In genomic region chr2:208254118-208254870, GRCh38 we compare ENCODE assay signal across 8 cellular contexts. TPM values are rescaled to one million over a fixed set of nuclear protein-coding genes. Genes with fewer than 3 reads are reported as not detected.
DNase-seq lines count a peak whose midpoint lies in the region; ATAC-seq and TF ChIP-seq lines count a peak whose summit lies in the region.

No MANE protein-coding gene starts in this region.

- H3K27ac ChIP-seq in SK-N-MC (peak overlapping the region; percentile 59; the same call in 1 of the 2 replicates), trophoblast cell (ENCODE audit: low read depth, low read length) (peak overlapping the region; percentile 54), tibial nerve (peak overlapping the region; percentile 47 to 85 (median 77))

- TF ChIP-seq POLR2A in tibial nerve (IDR thresholded peaks at IDR 0.05), result no peak

- H3K9ac ChIP-seq in SK-N-MC (ENCODE audit: insufficient read length) (peak overlapping the region; percentile 79), trophoblast cell (ENCODE audit: low read length) (peak overlapping the region; percentile 94)

- H3K4me2 ChIP-seq in trophoblast cell (ENCODE audit: low read length), result peak overlapping the region; percentile 60

- DNase-seq in GM03348 (ENCODE audit: low spot score) (peak; percentile 89), H7 (peak; percentile 95), LNCaP clone FGC (ENCODE audit: low read depth) (no peak), SK-N-MC (ENCODE audit: low read depth, low spot score) (no peak), Right ventricle myocardium superior (peak; percentile 91), trophoblast cell (peak; percentile 71 to 83), tibial nerve (ENCODE audit: low spot score in 2 of 2) (peak; percentile 56 to 71)
- peak; percentile 87 for DNase-seq in activated naive CD8-positive, alpha-beta T cell treated with anti-CD3 and anti-CD28 coated beads for 36 hours

- H3K4me3 Mint-ChIP-seq in activated naive CD8-positive, alpha-beta T cell treated with anti-CD3 and anti-CD28 coated beads for 36 hours, result peak overlapping the region; percentile 95

- H3K9me3 Mint-ChIP-seq in activated naive CD8-positive, alpha-beta T cell treated with anti-CD3 and anti-CD28 coated beads for 36 hours, result no peaks in the 10 kb centered on the region

- no peak overlapping the region for H2BK12ac ChIP-seq in trophoblast cell (ENCODE audit: low read length)

- H3K27me3 Mint-ChIP-seq in activated naive CD8-positive, alpha-beta T cell treated with anti-CD3 and anti-CD28 coated beads for 36 hours, result no peaks in the 10 kb centered on the region

- ATAC-seq in Right ventricle myocardium superior (ENCODE audit: poor library complexity), result peak; percentile 88

- H3K27me3 ChIP-seq in H7 (ENCODE audit: control insufficient read depth, insufficient read depth, low read length) (no peaks in the 10 kb centered on the region), trophoblast cell (ENCODE audit: insufficient read depth, low read length) (no peaks in the 10 kb centered on the region), tibial nerve (no peaks in the 10 kb centered on the region)

- H3K4me3 ChIP-seq in H7 (ENCODE audit: insufficient read depth, low read depth, low read length) (peak overlapping the region; percentile 81), LNCaP clone FGC (ENCODE audit: low read depth, low read length) (peak overlapping the region; percentile 94), SK-N-MC (peak overlapping the region; percentile 99), trophoblast cell (ENCODE audit: low read depth, low read length) (peak overlapping the region; percentile 94), tibial nerve (peak overlapping the region; percentile 60 to 88 (median 76))

- no peaks in the 10 kb centered on the region for H3K79me2 ChIP-seq in trophoblast cell (ENCODE audit: control insufficient read depth, insufficient read depth, low read length, poor library complexity)

- peak overlapping the region; percentile 64 for H4K8ac ChIP-seq in trophoblast cell (ENCODE audit: low read depth, low read length)

- H2BK120ac ChIP-seq in trophoblast cell (ENCODE audit: insufficient read depth, low read length, poor library complexity), result no peak overlapping the region

- H3K9me3 ChIP-seq in SK-N-MC (ENCODE audit: low read depth, low read length) (no peaks in the 10 kb centered on the region), trophoblast cell (ENCODE audit: insufficient read depth, low read depth, low read length) (no peaks in the 10 kb centered on the region), tibial nerve (no peaks in the 10 kb centered on the region)

- intact Hi-C loops in Right ventricle myocardium superior (cut with DNase I), result no loop called here

- no peak overlapping the region for H2AK5ac ChIP-seq in trophoblast cell (ENCODE audit: low read length)

- TF ChIP-seq CTCF in LNCaP clone FGC (IDR thresholded peaks at IDR 0.05; ENCODE audit: control insufficient read depth, extremely low read depth, insufficient read depth), result peak; percentile 72
- TF ChIP-seq CTCF in tibial nerve (IDR thresholded peaks at IDR 0.05), result peak; percentile 83 to 92 (median 89)

- H3K79me1 ChIP-seq in trophoblast cell (ENCODE audit: low read length), result peaks cover 9% of the 10 kb centered on the region

- peak overlapping the region; percentile 42 for H2BK5ac ChIP-seq in trophoblast cell (ENCODE audit: low read depth, low read length, poor library complexity)

- H3K18ac ChIP-seq in trophoblast cell (ENCODE audit: low read length), result no peak overlapping the region

- peak overlapping the region; percentile 68 for H2AFZ ChIP-seq in trophoblast cell (ENCODE audit: insufficient read depth, low read length, poor library complexity)

- H3K36me3 Mint-ChIP-seq in activated naive CD8-positive, alpha-beta T cell treated with anti-CD3 and anti-CD28 coated beads for 36 hours, result peaks cover 8% of the 10 kb centered on the region

- WGBS in trophoblast cell (ENCODE audit: extremely low coverage, insufficient coverage, insufficient read length), result no CpG with 5 or more reads among the region's 36 CpGs
- 0 to 1% methylated on average over 26 to 27 of the region's 36 CpGs for WGBS in tibial nerve, 2 donors

- H3K27ac Mint-ChIP-seq in activated naive CD8-positive, alpha-beta T cell treated with anti-CD3 and anti-CD28 coated beads for 36 hours, result peak overlapping the region; percentile 82

- H3K4me1 Mint-ChIP-seq in activated naive CD8-positive, alpha-beta T cell treated with anti-CD3 and anti-CD28 coated beads for 36 hours, result peaks cover 23% of the 10 kb centered on the region

- H3K36me3 ChIP-seq in H7 (replicated peaks; ENCODE audit: control insufficient read depth, insufficient read depth, low read length) (peaks cover 20% of the 10 kb centered on the region), SK-N-MC (ENCODE audit: insufficient read depth, low read length) (peaks cover 45% of the 10 kb centered on the region), trophoblast cell (ENCODE audit: control insufficient read depth in 1 of 2, insufficient read depth in 2 of 2, low read length in 2 of 2) (peaks cover 3 to 4% of the 10 kb centered on the region in 2 experiments), tibial nerve (peaks cover 0 to 12% (median 0%) of the 10 kb centered on the region in 3 donors)

- peaks cover 0 to 2% of the 10 kb centered on the region in 2 experiments for H3K4me1 ChIP-seq in trophoblast cell (ENCODE audit: control insufficient read depth in 1 of 2, insufficient read depth in 2 of 2, low read length in 2 of 2)
- H3K4me1 ChIP-seq in tibial nerve, result peaks cover 0 to 47% (median 15%) of the 10 kb centered on the region in 4 donors

- H3K14ac ChIP-seq in trophoblast cell (ENCODE audit: low read length), result peak overlapping the region; percentile 46

- H4K12ac ChIP-seq in trophoblast cell (ENCODE audit: low read depth, low read length), result no peak overlapping the region

- H4K91ac ChIP-seq in trophoblast cell (ENCODE audit: low read depth, low read length), result peak overlapping the region; percentile 65

- H3K4ac ChIP-seq in trophoblast cell (ENCODE audit: low read depth, low read length), result no peak overlapping the region

- H3K23ac ChIP-seq in trophoblast cell (ENCODE audit: low read length), result no peak overlapping the region

- TF ChIP-seq EP300 in tibial nerve (IDR thresholded peaks at IDR 0.05), result peak in 1 of 2 donors; percentile 26

RNA-seq across cellular contexts. Expression of gene IDH1, which starts 0.6 kb away (rescaled TPM):
- 347 and 410 TPM in 2 replicates for total RNA-seq in H7 (2014; rRNA removed; shearing (Covaris generic))
- total RNA-seq in activated naive CD8-positive, alpha-beta T cell treated with anti-CD3 and anti-CD28 coated beads for 36 hours, result 10 to 100 TPM; 14.3 to 18.3 TPM
- total RNA-seq in Right ventricle myocardium superior, result 43.6 TPM
- 72.0 and 73.3 TPM in 2 replicates for polyA plus RNA-seq in trophoblast cell (2013)
- total RNA-seq in tibial nerve, result 10 to 100 TPM; 45.7 to 68.6 (median 57.7) TPM

RNA-seq across cellular contexts. Expression of gene PIKFYVE, which starts 11.8 kb away (rescaled TPM):
- 27.8 and 38.8 TPM in 2 replicates for total RNA-seq in H7 (2014; rRNA removed; shearing (Covaris generic))
- total RNA-seq in activated naive CD8-positive, alpha-beta T cell treated with anti-CD3 and anti-CD28 coated beads for 36 hours, result 10 to 100 TPM; 13.5 to 13.6 TPM
- total RNA-seq in Right ventricle myocardium superior, result 13.2 TPM
- 10.4 and 11.4 TPM in 2 replicates for polyA plus RNA-seq in trophoblast cell (2013)
- total RNA-seq in tibial nerve, result 10 to 100 TPM; 35.3 to 48.0 (median 39.9) TPM

Comparison
In these comparisons a context has a peak if more than half of its experiments do, and no peak if none do; other contexts are left out.
1. DNase-seq: peak in GM03348 (single experiment), H7 (single experiment), activated naive CD8-positive, alpha-beta T cell treated with anti-CD3 and anti-CD28 coated beads for 36 hours (single experiment), Right ventricle myocardium superior (single experiment), trophoblast cell (2 of 2) and tibial nerve (2 of 2); none in LNCaP clone FGC (single experiment) and SK-N-MC (single experiment).
2. Peak in every context shown above with its lines, with median percentiles within 50 percentile points of each other: H3K4me3 ChIP-seq and H3K27ac ChIP-seq.